Comparison of ENCODE assay signal across 10 cellular contexts in the genomic region with DNA sequence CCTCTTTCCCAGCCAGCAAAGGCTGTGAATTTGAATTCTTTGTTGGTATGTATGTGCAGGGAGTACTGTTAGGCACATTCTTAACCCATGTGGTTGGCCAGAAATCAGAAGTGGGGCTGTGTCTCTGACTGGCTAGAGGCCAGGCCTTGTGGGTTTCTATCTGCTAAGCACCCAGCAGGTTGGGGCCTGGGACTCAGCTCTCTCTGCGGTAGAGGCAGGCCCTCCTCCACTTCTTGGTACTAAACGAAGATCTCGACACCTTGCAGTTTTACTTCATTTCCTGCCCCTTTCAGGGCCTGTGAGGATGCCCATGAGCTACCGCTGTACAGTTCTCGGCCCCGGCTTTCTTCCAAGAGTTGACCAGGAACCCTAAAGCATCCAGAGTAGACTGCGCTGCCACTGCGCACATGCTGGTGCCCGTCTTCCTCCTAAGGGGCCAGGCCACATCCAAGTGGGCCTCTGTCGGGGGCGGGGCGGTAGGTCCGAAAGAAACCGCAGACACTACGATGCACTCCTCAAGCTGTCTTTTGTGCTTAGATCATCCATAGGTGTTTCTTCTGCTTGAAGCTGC. TPM values are rescaled to one million over a fixed set of nuclear protein-coding genes. Genes with fewer than 3 reads are reported as not detected.
DNase-seq lines count a peak whose midpoint lies in the region; ATAC-seq and TF ChIP-seq lines count a peak whose summit lies in the region.
"Had no signal": no experiment of that assay in that cellular context is flagged by ENCODE, and none has a peak within 500 bp of the region (broad histone marks: within the 10 kb centered on the region; RNA-seq: fewer than 3 reads in every experiment).

No MANE protein-coding gene starts in this region.

- H3K9ac ChIP-seq in smooth muscle cell (ENCODE audit: low read depth): no peak overlapping the region

- no peaks in the 10 kb centered on the region; the same call in 1 of the 2 replicates for H3F3A ChIP-seq in GM23338 (replicated peaks; ENCODE audit: low read depth)
- H3F3A ChIP-seq in smooth muscle cell (ENCODE audit: low read depth): peaks cover 22% of the 10 kb centered on the region

- H3K27me3 Mint-ChIP-seq in GM23338 (ENCODE audit: insufficient read depth, low read depth, poor library complexity): peaks cover under 1% of the 10 kb centered on the region

- no peak overlapping the region for H3K4me3 Mint-ChIP-seq in GM23338

- no peaks in the 10 kb centered on the region for H3K9me3 ChIP-seq in smooth muscle cell (replicated peaks; ENCODE audit: low read depth)
- H3K9me3 ChIP-seq: heart left ventricle had no signal

- no peak overlapping the region for H3K4me3 ChIP-seq in GM23338
- no peak overlapping the region for H3K4me3 ChIP-seq in smooth muscle cell
- H3K4me3 ChIP-seq: heart left ventricle had no signal

- H3K27ac ChIP-seq in GM23338 (ENCODE audit: low read depth): peak overlapping the region; percentile 66; the same call in 1 of the 2 replicates
- H3K27ac ChIP-seq in smooth muscle cell (ENCODE audit: low read depth): peak overlapping the region; percentile 95

- H3K4me1 Mint-ChIP-seq in GM23338: peaks cover 32% of the 10 kb centered on the region

- H2AFZ ChIP-seq in GM23338 (no peak overlapping the region), smooth muscle cell (ENCODE audit: low read depth) (no peak overlapping the region)

- no peak for TF ChIP-seq CTCF in GM23338 (conservative IDR thresholded peaks at IDR 0.05; ENCODE audit: low read depth in 2 of 2)
- no peak for TF ChIP-seq CTCF in smooth muscle cell (IDR thresholded peaks at IDR 0.05; ENCODE audit: borderline replicate concordance, insufficient read depth, poor library complexity, severe bottlenecking)

- H3K27ac Mint-ChIP-seq in GM23338: no peak overlapping the region

- no peaks in the 10 kb centered on the region for H3K9me3 Mint-ChIP-seq in GM23338

- H3K4me1 ChIP-seq in GM23338 (ENCODE audit: insufficient read depth) (no peaks in the 10 kb centered on the region; the same call in 1 of the 2 replicates), smooth muscle cell (ENCODE audit: low read depth) (peaks cover 24% of the 10 kb centered on the region)

- H3K27me3 ChIP-seq in GM23338 (ENCODE audit: insufficient read depth): no peaks in the 10 kb centered on the region
- H3K27me3 ChIP-seq in smooth muscle cell (ENCODE audit: low read depth): no peaks in the 10 kb centered on the region
- H3K27me3 ChIP-seq: heart left ventricle had no signal

- H3K79me2 ChIP-seq in GM23338 (replicated peaks; ENCODE audit: insufficient read depth): no peaks in the 10 kb centered on the region
- no peaks in the 10 kb centered on the region for H3K79me2 ChIP-seq in smooth muscle cell (ENCODE audit: low read depth)

- no peaks in the 10 kb centered on the region for H4K20me1 ChIP-seq in GM23338 (replicated peaks; ENCODE audit: insufficient read depth)
- no peaks in the 10 kb centered on the region for H4K20me1 ChIP-seq in smooth muscle cell (ENCODE audit: low read depth)

- H3K36me3 ChIP-seq in GM23338 (ENCODE audit: insufficient read depth): peaks cover 3% of the 10 kb centered on the region; the same call in 1 of the 2 replicates
- H3K36me3 ChIP-seq in smooth muscle cell (ENCODE audit: low read depth): no peaks in the 10 kb centered on the region

- WGBS in smooth muscle cell (ENCODE audit: low lambda C conversion rate): 88% methylated on average over 15 of the region's 15 CpGs

- intact Hi-C loops in Right ventricle myocardium superior (cut with DNase I): no loop called here

- no peaks in the 10 kb centered on the region; the same call in 1 of the 2 replicates for H3K9me2 ChIP-seq in GM23338 (ENCODE audit: insufficient read depth)

- H3K4me2 ChIP-seq in GM23338: no peak overlapping the region
- H3K4me2 ChIP-seq in smooth muscle cell: peak overlapping the region; percentile 35

- ATAC-seq in GM23338 (no peak), Right ventricle myocardium superior (ENCODE audit: poor library complexity) (no peak), GM18873 (IDR thresholded peaks at IDR 0.05; ENCODE audit: low FRiP score, unreplicated experiment) (no peak)

- peaks cover 21% of the 10 kb centered on the region for H3K36me3 Mint-ChIP-seq in GM23338 (ENCODE audit: low read depth)

- DNase-seq in GM23338 (ENCODE audit: low spot score) (no peak), RPMI7951 (ENCODE audit: low read depth) (peak; percentile 89), fibroblast of gingiva (ENCODE audit: low read depth) (peak; percentile 21), smooth muscle cell (lab: John Stamatoyannopoulos, UW; ENCODE audit: unreplicated experiment) (no peak), Right ventricle myocardium superior (no peak), GDM1 (lab: John Stamatoyannopoulos, UW) (no peak)
- DNase-seq in stimulated activated naive CD4-positive, alpha-beta T cell (lab: John Stamatoyannopoulos, UW): no peak

TF ChIP-seq in GM23338, 12 proteins besides CTCF, POLR2A, EP300 and RAD21 (continues in another document):
- TF ChIP-seq CREB1 (CRISPR knock-in tag; IDR thresholded peaks at IDR 0.05; ENCODE audit: low read depth) (no peak), NANOG (IDR thresholded peaks at IDR 0.05; ENCODE audit: borderline replicate concordance) (no peak), POLR2AphosphoS5 (IDR thresholded peaks at IDR 0.05; ENCODE audit: low read depth) (no peak), ZNF331 (CRISPR knock-in tag; IDR thresholded peaks at IDR 0.05; ENCODE audit: low read depth) (no peak)
- TF ChIP-seq, protein P1, sequence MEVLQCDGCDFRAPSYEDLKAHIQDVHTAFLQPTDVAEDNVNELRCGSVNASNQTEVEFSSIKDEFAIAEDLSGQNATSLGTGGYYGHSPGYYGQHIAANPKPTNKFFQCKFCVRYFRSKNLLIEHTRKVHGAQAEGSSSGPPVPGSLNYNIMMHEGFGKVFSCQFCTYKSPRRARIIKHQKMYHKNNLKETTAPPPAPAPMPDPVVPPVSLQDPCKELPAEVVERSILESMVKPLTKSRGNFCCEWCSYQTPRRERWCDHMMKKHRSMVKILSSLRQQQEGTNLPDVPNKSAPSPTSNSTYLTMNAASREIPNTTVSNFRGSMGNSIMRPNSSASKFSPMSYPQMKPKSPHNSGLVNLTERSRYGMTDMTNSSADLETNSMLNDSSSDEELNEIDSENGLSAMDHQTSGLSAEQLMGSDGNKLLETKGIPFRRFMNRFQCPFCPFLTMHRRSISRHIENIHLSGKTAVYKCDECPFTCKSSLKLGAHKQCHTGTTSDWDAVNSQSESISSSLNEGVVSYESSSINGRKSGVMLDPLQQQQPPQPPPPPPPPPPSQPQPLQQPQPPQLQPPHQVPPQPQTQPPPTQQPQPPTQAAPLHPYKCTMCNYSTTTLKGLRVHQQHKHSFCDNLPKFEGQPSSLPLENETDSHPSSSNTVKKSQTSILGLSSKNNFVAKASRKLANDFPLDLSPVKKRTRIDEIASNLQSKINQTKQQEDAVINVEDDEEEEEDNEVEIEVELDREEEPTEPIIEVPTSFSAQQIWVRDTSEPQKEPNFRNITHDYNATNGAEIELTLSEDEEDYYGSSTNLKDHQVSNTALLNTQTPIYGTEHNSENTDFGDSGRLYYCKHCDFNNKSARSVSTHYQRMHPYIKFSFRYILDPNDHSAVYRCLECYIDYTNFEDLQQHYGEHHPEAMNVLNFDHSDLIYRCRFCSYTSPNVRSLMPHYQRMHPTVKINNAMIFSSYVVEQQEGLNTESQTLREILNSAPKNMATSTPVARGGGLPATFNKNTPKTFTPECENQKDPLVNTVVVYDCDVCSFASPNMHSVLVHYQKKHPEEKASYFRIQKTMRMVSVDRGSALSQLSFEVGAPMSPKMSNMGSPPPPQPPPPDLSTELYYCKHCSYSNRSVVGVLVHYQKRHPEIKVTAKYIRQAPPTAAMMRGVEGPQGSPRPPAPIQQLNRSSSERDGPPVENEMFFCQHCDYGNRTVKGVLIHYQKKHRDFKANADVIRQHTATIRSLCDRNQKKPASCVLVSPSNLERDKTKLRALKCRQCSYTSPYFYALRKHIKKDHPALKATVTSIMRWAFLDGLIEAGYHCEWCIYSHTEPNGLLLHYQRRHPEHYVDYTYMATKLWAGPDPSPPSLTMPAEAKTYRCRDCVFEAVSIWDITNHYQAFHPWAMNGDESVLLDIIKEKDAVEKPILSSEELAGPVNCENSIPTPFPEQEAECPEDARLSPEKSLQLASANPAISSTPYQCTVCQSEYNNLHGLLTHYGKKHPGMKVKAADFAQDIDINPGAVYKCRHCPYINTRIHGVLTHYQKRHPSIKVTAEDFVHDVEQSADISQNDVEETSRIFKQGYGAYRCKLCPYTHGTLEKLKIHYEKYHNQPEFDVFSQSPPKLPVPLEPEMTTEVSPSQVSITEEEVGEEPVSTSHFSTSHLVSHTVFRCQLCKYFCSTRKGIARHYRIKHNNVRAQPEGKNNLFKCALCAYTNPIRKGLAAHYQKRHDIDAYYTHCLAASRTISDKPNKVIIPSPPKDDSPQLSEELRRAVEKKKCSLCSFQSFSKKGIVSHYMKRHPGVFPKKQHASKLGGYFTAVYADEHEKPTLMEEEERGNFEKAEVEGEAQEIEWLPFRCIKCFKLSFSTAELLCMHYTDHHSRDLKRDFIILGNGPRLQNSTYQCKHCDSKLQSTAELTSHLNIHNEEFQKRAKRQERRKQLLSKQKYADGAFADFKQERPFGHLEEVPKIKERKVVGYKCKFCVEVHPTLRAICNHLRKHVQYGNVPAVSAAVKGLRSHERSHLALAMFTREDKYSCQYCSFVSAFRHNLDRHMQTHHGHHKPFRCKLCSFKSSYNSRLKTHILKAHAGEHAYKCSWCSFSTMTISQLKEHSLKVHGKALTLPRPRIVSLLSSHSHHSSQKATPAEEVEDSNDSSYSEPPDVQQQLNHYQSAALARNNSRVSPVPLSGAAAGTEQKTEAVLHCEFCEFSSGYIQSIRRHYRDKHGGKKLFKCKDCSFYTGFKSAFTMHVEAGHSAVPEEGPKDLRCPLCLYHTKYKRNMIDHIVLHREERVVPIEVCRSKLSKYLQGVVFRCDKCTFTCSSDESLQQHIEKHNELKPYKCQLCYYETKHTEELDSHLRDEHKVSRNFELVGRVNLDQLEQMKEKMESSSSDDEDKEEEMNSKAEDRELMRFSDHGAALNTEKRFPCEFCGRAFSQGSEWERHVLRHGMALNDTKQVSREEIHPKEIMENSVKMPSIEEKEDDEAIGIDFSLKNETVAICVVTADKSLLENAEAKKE (CRISPR knock-in tag; IDR thresholded peaks at IDR 0.05): no peak

RNA-seq across cellular contexts. Expression of a gene that starts 51.1 kb away (rescaled TPM):
- 0.62 TPM in 1 of 2 replicates, not detected in the other for total RNA-seq in GM23338 (2014; rRNA removed; shearing (Covaris generic))
- polyA plus RNA-seq in GM23338 (2016; fragmentation: Nextera tagmentation; extraction: Ambion mirVana): 0.21 TPM in 1 of 2 replicates, not detected in the other
- 0.49 TPM in 1 of 2 replicates, not detected in the other for total RNA-seq in RPMI7951 (2014; rRNA removed; shearing (Covaris generic))
- 0.40 TPM in 1 of 2 replicates, not detected in the other for total RNA-seq in smooth muscle cell
- polyA plus RNA-seq in smooth muscle cell: 0.64 TPM in 1 of 2 replicates, not detected in the other
- total RNA-seq in Right ventricle myocardium superior: not detected
- total RNA-seq: heart left ventricle had no signal
- polyA plus RNA-seq: neural cell had no signal

Comparison
In these comparisons a context has a peak if more than half of its experiments do, and no peak if none do; other contexts are left out.
1. DNase-seq: peak in RPMI7951 (single experiment) and fibroblast of gingiva (single experiment); none in GM23338 (single experiment), smooth muscle cell (single experiment), stimulated activated naive CD4-positive, alpha-beta T cell (0 of 6), Right ventricle myocardium superior (single experiment) and GDM1 (single experiment).